Comparison of ENCODE assay signal across 8 cellular contexts in the genomic region with DNA sequence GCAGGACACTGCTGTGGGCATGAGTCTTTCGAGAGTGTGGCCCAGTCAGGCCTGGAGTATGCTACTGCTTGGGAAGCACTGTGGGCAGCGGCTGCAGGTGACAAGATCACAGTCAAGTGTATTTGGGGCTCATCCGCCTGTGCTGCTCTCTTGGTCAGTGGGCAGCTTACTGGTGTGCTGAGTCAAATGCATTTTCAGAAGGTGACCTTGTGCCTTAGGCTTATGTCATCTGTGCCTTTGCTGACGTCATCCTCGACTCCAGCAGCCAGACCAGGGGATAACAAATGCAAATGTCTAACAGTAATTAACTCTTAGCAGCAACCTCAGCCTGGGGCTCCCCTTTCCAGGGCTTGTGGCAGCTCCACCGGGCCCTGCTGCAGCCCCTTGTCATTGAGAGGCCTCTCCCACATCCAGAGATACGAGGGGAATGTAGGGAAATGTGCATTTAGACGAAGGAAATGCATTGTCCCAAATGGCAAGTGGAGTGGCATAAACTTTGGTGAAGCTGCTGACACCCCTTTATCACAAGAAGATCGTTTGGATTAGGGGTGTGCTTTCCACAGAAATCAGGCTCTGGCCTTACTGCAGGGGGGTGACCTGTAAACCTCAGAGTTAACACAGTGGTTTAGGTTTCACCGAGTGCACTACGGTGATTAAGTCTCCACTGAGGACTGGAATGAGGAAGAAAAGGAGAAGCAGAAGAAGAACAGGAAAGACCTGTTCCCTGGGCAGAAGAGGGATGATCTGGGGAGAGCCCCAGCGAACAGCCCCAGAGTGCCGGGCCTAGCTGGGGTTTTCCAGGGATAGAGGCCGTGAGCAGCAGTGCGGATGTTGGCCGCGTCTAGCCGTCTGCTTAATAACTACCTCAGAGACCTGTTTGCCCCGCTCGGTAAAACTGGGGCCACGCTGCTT. TPM values are rescaled to one million over a fixed set of nuclear protein-coding genes. Genes with fewer than 3 reads are reported as not detected.
DNase-seq lines count a peak whose midpoint lies in the region; TF ChIP-seq lines count a peak whose summit lies in the region.

No MANE protein-coding gene starts in this region.

- H3K27me3 Mint-ChIP-seq in activated naive CD4-positive, alpha-beta T cell treated with anti-CD3 and anti-CD28 coated beads, Interleukin-2, amount 50 U/mL, for 24 hours, result no peaks in the 10 kb centered on the region
- H3K27me3 Mint-ChIP-seq in MCF 10A (ENCODE audit: insufficient read depth, unreplicated experiment), result no peaks in the 10 kb centered on the region

- H3K36me3 Mint-ChIP-seq in activated naive CD4-positive, alpha-beta T cell treated with anti-CD3 and anti-CD28 coated beads, Interleukin-2, amount 50 U/mL, for 24 hours, result no peaks in the 10 kb centered on the region
- H3K36me3 Mint-ChIP-seq in MCF 10A (ENCODE audit: insufficient read depth, unreplicated experiment), result no peaks in the 10 kb centered on the region

- BruUV-seq in MCF 10A (replicated peaks; lab: Mats Ljungman, UMichigan), result no TSS peak

- H3K9me3 ChIP-seq in KOPT-K1 (ENCODE audit: insufficient read depth, low read length, poor library complexity, severe bottlenecking) (no peaks in the 10 kb centered on the region), right atrium auricular region (no peaks in the 10 kb centered on the region), Karpas-422 (ENCODE audit: low read length) (no peaks in the 10 kb centered on the region)

- no peaks in the 10 kb centered on the region for H4K20me1 ChIP-seq in Karpas-422 (ENCODE audit: insufficient read depth, low read depth, low read length)

- H3K4me1 ChIP-seq in right atrium auricular region (peaks cover 0 to 45% of the 10 kb centered on the region in 2 donors), Karpas-422 (ENCODE audit: low read length) (peaks cover 9% of the 10 kb centered on the region)

- H3K36me3 ChIP-seq in KOPT-K1 (ENCODE audit: insufficient read depth, low read length), result no peaks in the 10 kb centered on the region
- H3K36me3 ChIP-seq in right atrium auricular region, result no peaks in the 10 kb centered on the region
- H3K36me3 ChIP-seq in Karpas-422 (ENCODE audit: insufficient read depth, low read length), result no peaks in the 10 kb centered on the region

- DNase-seq in activated naive CD4-positive, alpha-beta T cell treated with Interleukin-2 at 50 U/mL for 16 hours, result no peak
- DNase-seq in MCF 10A (ENCODE audit: unreplicated experiment) (no peak), myocyte (ENCODE audit: low read depth) (peak; percentile 30), right atrium auricular region (ENCODE audit: low spot score) (no peak), Karpas-422 (no peak)
- DNase-seq in stimulated activated CD4-positive, alpha-beta T cell treated with anti-CD3 and anti-CD28 coated beads, Interleukin-4, amount 100 ng/mL, for 4 hours, result no peak

- H3K4me2 ChIP-seq in Karpas-422 (ENCODE audit: low read depth, low read length, poor library complexity, severe bottlenecking), result no peak overlapping the region

- H3K9me3 Mint-ChIP-seq in activated naive CD4-positive, alpha-beta T cell treated with anti-CD3 and anti-CD28 coated beads, Interleukin-2, amount 50 U/mL, for 24 hours, result no peaks in the 10 kb centered on the region
- H3K9me3 Mint-ChIP-seq in MCF 10A (ENCODE audit: unreplicated experiment), result no peaks in the 10 kb centered on the region

- no peaks in the 10 kb centered on the region for H3K27me3 ChIP-seq in right atrium auricular region
- H3K27me3 ChIP-seq in Karpas-422 (ENCODE audit: low read length), result no peaks in the 10 kb centered on the region

- H3K9me2 ChIP-seq in Karpas-422 (replicated peaks; ENCODE audit: insufficient read depth, low read length), result no peaks in the 10 kb centered on the region

- H3K4me1 Mint-ChIP-seq in activated naive CD4-positive, alpha-beta T cell treated with anti-CD3 and anti-CD28 coated beads, Interleukin-2, amount 50 U/mL, for 24 hours, result peaks cover 26% of the 10 kb centered on the region
- H3K4me1 Mint-ChIP-seq in MCF 10A (ENCODE audit: insufficient read depth, unreplicated experiment), result peaks cover 24% of the 10 kb centered on the region

- POLR2A ChIA-PET in MCF 10A (lab: Yijun Ruan, JAX), result interaction anchor here (1.0 to 15.3 kb wide), 6 partner anchors 9 to 69 kb away, joined by 3 to 422 read pairs (median 9); a partner anchor contains a TSS

- no peaks in the 10 kb centered on the region for H3K79me2 ChIP-seq in Karpas-422 (ENCODE audit: low read length)

- intact Hi-C loops in MCF 10A (cut with micrococcal nuclease), result no loop called here

- H3K4me3 ChIP-seq in right atrium auricular region, result no peak overlapping the region
- no peak overlapping the region for H3K4me3 ChIP-seq in Karpas-422 (ENCODE audit: low read length)

- no peak overlapping the region for H3K4me3 Mint-ChIP-seq in activated naive CD4-positive, alpha-beta T cell treated with anti-CD3 and anti-CD28 coated beads, Interleukin-2, amount 50 U/mL, for 24 hours
- H3K4me3 Mint-ChIP-seq in MCF 10A (ENCODE audit: unreplicated experiment), result peak overlapping the region; percentile 6

- TF ChIP-seq CTCF in MCF 10A (IDR thresholded peaks at IDR 0.05; ENCODE audit: unreplicated experiment) (no peak), right atrium auricular region (IDR thresholded peaks at IDR 0.05) (no peak)

- no peak overlapping the region for H2AFZ ChIP-seq in Karpas-422 (ENCODE audit: low read length)

- H3K27ac ChIP-seq in KOPT-K1 (ENCODE audit: low read depth, low read length, poor library complexity, severe bottlenecking), result peak overlapping the region; percentile 83
- no peak overlapping the region for H3K27ac ChIP-seq in right atrium auricular region
- no peak overlapping the region for H3K27ac ChIP-seq in Karpas-422 (ENCODE audit: low read length)

- no peak overlapping the region for H3K9ac ChIP-seq in Karpas-422 (ENCODE audit: low read length)

- CTCF ChIA-PET in MCF 10A (lab: Yijun Ruan, JAX), result interaction anchor here (0.7 to 1.8 kb wide), 3 partner anchors 15 to 77 kb away, joined by 3 to 5 read pairs (median 4); no protein-coding TSS in a partner anchor

- H3K27ac Mint-ChIP-seq in activated naive CD4-positive, alpha-beta T cell treated with anti-CD3 and anti-CD28 coated beads, Interleukin-2, amount 50 U/mL, for 24 hours, result peak overlapping the region; percentile 85
- H3K27ac Mint-ChIP-seq in MCF 10A (ENCODE audit: low read depth, unreplicated experiment), result peak overlapping the region; percentile 66

RNA-seq across cellular contexts. Expression of a gene that starts 39.7 kb away (rescaled TPM):
- 260 and 322 TPM in 2 replicates for total RNA-seq in MCF 10A (2022)
- 240 and 241 TPM in 2 replicates for total RNA-seq in myocyte
- 155 TPM for polyA plus RNA-seq in myocyte (2012)
- total RNA-seq in right atrium auricular region, result 100 to 1,000 TPM; 143 to 191 TPM
- total RNA-seq in Karpas-422 (2014; rRNA removed; shearing (Covaris generic); ENCODE audit: low replicate concordance), result 327 and 344 TPM in 2 replicates
